11 cellular contexts compared by ENCODE assay signal in the genomic region with DNA sequence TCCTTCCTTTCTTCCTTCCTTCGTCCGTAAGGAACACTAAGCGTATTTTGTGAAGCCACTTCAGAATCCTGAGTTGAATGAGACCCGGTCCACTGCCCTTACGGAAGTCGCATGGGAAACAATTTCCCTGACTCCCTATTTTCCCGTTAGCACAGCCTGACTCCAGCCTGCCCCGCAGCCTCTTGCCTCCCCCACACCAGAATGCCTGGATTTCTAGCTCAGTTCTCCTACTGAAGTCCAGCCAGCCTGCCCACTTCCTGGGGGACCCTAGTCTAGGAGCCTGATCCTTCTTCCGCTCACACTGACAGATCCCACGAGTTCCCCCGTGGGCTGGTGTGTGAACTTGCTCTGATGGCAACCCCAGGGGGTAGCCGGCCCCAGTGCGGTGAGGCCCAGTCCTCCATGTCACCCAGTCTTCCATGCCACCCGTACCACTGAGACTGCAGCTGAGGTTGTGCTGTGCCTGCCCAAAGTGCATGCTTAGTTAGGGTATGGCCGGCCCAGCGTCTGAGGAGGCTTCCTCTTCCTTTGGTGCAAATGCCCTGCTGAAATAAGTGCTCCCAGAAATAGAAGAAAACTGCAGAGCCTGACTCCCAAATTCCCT. TPM values are rescaled to one million over a fixed set of nuclear protein-coding genes. Genes with fewer than 3 reads are reported as not detected.
DNase-seq lines count a peak whose midpoint lies in the region; ATAC-seq, FAIRE-seq and TF ChIP-seq lines count a peak whose summit lies in the region.
"Had no signal": no experiment of that assay in that cellular context is flagged by ENCODE, and none has a peak within 500 bp of the region (broad histone marks: within the 10 kb centered on the region; RNA-seq: fewer than 3 reads in every experiment).

No MANE protein-coding gene starts in this region.

- FAIRE-seq in HTR-8/SVneo (lab: Jason Lieb, UNC), result no peak

- 83 to 85% methylated on average over 5 of the region's 16 CpGs for whole genome bisulfite sequencing in gastroesophageal sphincter (ENCODE audit: low coverage in 1 of 2), 2 donors
- 74 to 88% (median 83%) methylated on average over 16 of the region's 16 CpGs for whole genome bisulfite sequencing in stomach, 5 donors
- WGBS in adrenal gland, 4 donors, result 84 to 93% (median 89%) methylated on average over 13 to 16 of the region's 16 CpGs

- H3K27ac ChIP-seq in gastroesophageal sphincter, result peak overlapping the region; percentile 4 to 88 (median 79)
- peak overlapping the region; percentile 3 to 72 (median 63) for H3K27ac ChIP-seq in stomach
- H3K27ac ChIP-seq in adrenal gland, result peak overlapping the region in 1 of 5 donors; percentile 20
- H3K27ac ChIP-seq: suprapubic skin had no signal

- H3K4me3 ChIP-seq in gastroesophageal sphincter (no peak overlapping the region), stomach (no peak overlapping the region), adrenal gland (no peak overlapping the region)
- H3K4me3 ChIP-seq: skin epidermis, suprapubic skin had no signal

- in situ Hi-C loops in GM13977 (cut with MboI; ENCODE audit: low pct_unique_long_range_greater_than_20kb, low sequenced_read_pairs, unreplicated experiment), result no loop called here

- no peak for TF ChIP-seq CTCF in gastroesophageal sphincter (IDR thresholded peaks at IDR 0.05)
- TF ChIP-seq CTCF in stomach (IDR thresholded peaks at IDR 0.05), result no peak
- TF ChIP-seq CTCF in adrenal gland (IDR thresholded peaks at IDR 0.05), result no peak
- TF ChIP-seq CTCF in GM13977 (IDR thresholded peaks at IDR 0.05; ENCODE audit: extremely low read depth, insufficient read depth, missing control alignments), result no peak

- intact Hi-C loops in stomach (cut with DNase I; ENCODE audit: low total_unique reads) (no loop called here), adrenal gland (cut with DNase I) (no loop called here)

- H3K4me1 ChIP-seq in gastroesophageal sphincter (peaks cover 8 to 82% (median 65%) of the 10 kb centered on the region in 3 donors), stomach (peaks cover 11 to 73% (median 45%) of the 10 kb centered on the region in 4 donors), adrenal gland (replicated peaks in 1 of 2) (peaks cover 22 to 24% of the 10 kb centered on the region in 2 donors)

- H3K9me3 ChIP-seq in gastroesophageal sphincter (no peaks in the 10 kb centered on the region), stomach (no peaks in the 10 kb centered on the region), adrenal gland (replicated peaks in 1 of 3) (no peaks in the 10 kb centered on the region)
- H3K9me3 ChIP-seq: suprapubic skin had no signal

- ATAC-seq in GM21360 (IDR thresholded peaks at IDR 0.05; ENCODE audit: unreplicated experiment) (peak; percentile 15), HG03565 (IDR thresholded peaks at IDR 0.05; ENCODE audit: unreplicated experiment) (peak; percentile 13), gastroesophageal sphincter (no peak)

- TF ChIP-seq EP300 in gastroesophageal sphincter (IDR thresholded peaks at IDR 0.05) (no peak), stomach (IDR thresholded peaks at IDR 0.05) (no peak)

- no peak for DNase-seq in stomach
- no peak for DNase-seq in adrenal gland
- DNase-seq in GM13977 (ENCODE audit: low spot score), result no peak
- DNase-seq in HTR-8/SVneo (ENCODE audit: insufficient read length, low spot score), result no peak
- DNase-seq in NCI-H82 treated with DMSO at 0.1 percent for 48 hours (lab: John Stamatoyannopoulos, UW; ENCODE audit: unreplicated experiment), result no peak
- DNase-seq: NCI-H774 had no signal

- H3K36me3 ChIP-seq in gastroesophageal sphincter (peaks cover 0 to 8% of the 10 kb centered on the region in 2 donors), stomach (peaks cover 0 to 12% (median 3%) of the 10 kb centered on the region in 4 donors), adrenal gland (replicated peaks in 1 of 2) (no peaks in the 10 kb centered on the region)
- H3K36me3 ChIP-seq: suprapubic skin had no signal

- no peak for TF ChIP-seq POLR2A in gastroesophageal sphincter (IDR thresholded peaks at IDR 0.05)
- TF ChIP-seq POLR2A in stomach (IDR thresholded peaks at IDR 0.05), result no peak
- TF ChIP-seq POLR2A in adrenal gland (IDR thresholded peaks at IDR 0.05), result no peak

- H3K27me3 ChIP-seq in gastroesophageal sphincter (no peaks in the 10 kb centered on the region), stomach (no peaks in the 10 kb centered on the region), adrenal gland (no peaks in the 10 kb centered on the region)
- H3K27me3 ChIP-seq: suprapubic skin had no signal

RNA-seq across cellular contexts. Expression of a gene that starts 31.6 kb away (rescaled TPM):
- total RNA-seq in gastroesophageal sphincter (100 to 1,000 TPM in 1 of 4 donors, 10 to 100 TPM in 3; 39.2 to 171 (median 55.8) TPM), stomach (100 to 1,000 TPM in 1 of 5 donors, 10 to 100 TPM in 4; 10.5 to 118 (median 55.1) TPM), adrenal gland (10 to 100 TPM; 26.5 to 42.3 (median 36.0) TPM)
- polyA plus RNA-seq in stomach (10 to 100 TPM; 17.3 to 50.9 (median 25.0) TPM), adrenal gland (10 to 100 TPM; 18.8 to 48.1 (median 19.7) TPM)
